In the genomic region with DNA sequence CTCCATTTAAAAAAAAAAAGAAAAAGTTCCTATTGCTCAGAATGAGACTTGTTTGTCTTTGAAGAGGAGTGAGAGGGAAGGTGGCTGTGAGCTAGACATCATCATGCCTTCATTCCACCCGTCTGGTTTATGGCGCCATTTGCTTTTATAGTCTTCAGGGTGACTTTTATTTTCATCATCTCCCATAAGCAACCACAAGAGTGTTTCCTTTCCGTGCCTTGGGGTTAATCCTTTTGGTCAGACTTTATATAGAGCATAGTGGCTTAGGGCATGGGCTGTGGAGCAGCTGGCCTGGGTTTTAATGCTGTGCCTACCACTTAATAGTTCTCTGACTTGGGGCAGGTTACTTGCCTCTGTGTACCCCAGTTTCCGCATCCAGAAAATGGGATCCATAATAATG, we compare ENCODE assay signal across 23 cellular contexts.
"Had no signal": no experiment of that assay in that cellular context is flagged by ENCODE, and none has a peak within 500 bp of the region (broad histone marks: within the 10 kb centered on the region; RNA-seq: fewer than 3 reads in every experiment).

No MANE protein-coding gene starts in this region.

- H3K4me3 Mint-ChIP-seq: activated naive CD8-positive, alpha-beta T cell; immature natural killer cell; mesothelial cell of epicardium; natural killer cell; stimulated activated naive CD8-positive, alpha-beta T cell treated with anti-CD3 and anti-CD28 coated beads, Interleukin-15, Interleukin-2, amounts not matched to agents 100 ng/mL and 50 ng/mL, for 24 hours; T-helper 1 cell treated with Interleukin-12 subunit alpha and Interleukin-12 subunit beta and Interleukin-4 antibody, amounts not matched to agents 30 μg/mL and 1 μg/mL, for 36 hours had no signal

- H3K27ac Mint-ChIP-seq: activated naive CD8-positive, alpha-beta T cell; mesothelial cell of epicardium; natural killer cell; stimulated activated naive CD8-positive, alpha-beta T cell treated with anti-CD3 and anti-CD28 coated beads, Interleukin-15, Interleukin-2, amounts not matched to agents 100 ng/mL and 50 ng/mL, for 24 hours; T-helper 1 cell treated with Interleukin-12 subunit alpha and Interleukin-12 subunit beta and Interleukin-4 antibody, amounts not matched to agents 30 μg/mL and 1 μg/mL, for 36 hours had no signal

- H3K4me1 Mint-ChIP-seq: immature natural killer cell, mesothelial cell of epicardium had no signal

- DNase-seq: activated CD4-positive, alpha-beta T cell treated with anti-CD3 and anti-CD28 coated beads for 48 hours; activated CD4-positive, alpha-beta T cell treated with anti-CD3 and anti-CD28 coated beads, Interleukin-2, amount 50 U/mL, for 48 hours; activated effector memory CD4-positive, alpha-beta T cell treated with Interleukin-2 at 50 U/mL for 16 hours; activated naive CD4-positive, alpha-beta T cell treated with Interleukin-2 at 50 U/mL for 16 hours; anterior cingulate cortex; body of pancreas; effector CD8-positive, alpha-beta T cell; head of caudate nucleus; hippocampal formation; immature natural killer cell; kidney; natural killer cell; stimulated activated CD4-positive, alpha-beta T cell treated with anti-CD3 and anti-CD28 coated beads, Interleukin-4, amount 100 ng/mL, for 1 hour; T-helper 9 cell; upper lobe of left lung; WERI-Rb-1 had no signal

- H3K27me3 ChIP-seq: body of pancreas, upper lobe of left lung, vagina had no signal

- H3K27me3 Mint-ChIP-seq: activated naive CD8-positive, alpha-beta T cell; stimulated activated naive CD8-positive, alpha-beta T cell treated with anti-CD3 and anti-CD28 coated beads, Interleukin-15, Interleukin-2, amounts not matched to agents 100 ng/mL and 50 ng/mL, for 24 hours had no signal

- ATAC-seq: activated CD4-positive, CD25-positive, alpha-beta regulatory T cell treated with anti-CD3 and anti-CD28 coated beads, Interleukin-2, amount 50 U/mL, for 24 hours; body of pancreas; natural killer cell; right cardiac atrium had no signal

- H3K27ac ChIP-seq: body of pancreas, upper lobe of left lung, vagina, WERI-Rb-1 had no signal

- H3K9me3 ChIP-seq: body of pancreas, upper lobe of left lung, vagina had no signal

- H3K4me1 ChIP-seq: upper lobe of left lung, vagina had no signal

- H3K9me3 Mint-ChIP-seq: immature natural killer cell; mesothelial cell of epicardium; natural killer cell; stimulated activated naive CD8-positive, alpha-beta T cell treated with anti-CD3 and anti-CD28 coated beads, Interleukin-15, Interleukin-2, amounts not matched to agents 100 ng/mL and 50 ng/mL, for 24 hours; T-helper 1 cell treated with Interleukin-12 subunit alpha and Interleukin-12 subunit beta and Interleukin-4 antibody, amounts not matched to agents 30 μg/mL and 1 μg/mL, for 36 hours had no signal

- H3K4me3 ChIP-seq: body of pancreas, upper lobe of left lung, vagina had no signal
